1 cellular context compared by ENCODE assay signal in the genomic region with DNA sequence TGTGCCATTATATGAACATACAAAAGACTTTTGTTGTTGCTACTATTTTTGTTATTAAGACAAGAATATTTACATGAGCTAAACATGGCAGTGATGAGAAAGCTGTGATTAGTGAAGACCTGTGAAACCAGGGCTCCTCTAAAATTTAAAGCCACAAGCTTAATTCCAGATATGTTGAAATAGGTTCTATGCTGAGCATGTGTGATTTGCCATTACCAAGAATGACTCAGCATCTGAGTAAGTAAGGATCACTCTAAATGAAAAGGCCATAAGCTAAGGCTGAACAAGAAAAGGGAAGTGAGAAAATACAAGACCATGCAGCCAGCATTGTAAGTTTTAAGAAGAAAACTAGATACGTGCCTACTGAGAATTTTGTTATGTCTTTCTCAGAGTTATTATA.
TF ChIP-seq lines count a peak whose summit lies in the region.

No MANE protein-coding gene starts in this region.

TF ChIP-seq in GM12878, 131 proteins besides CTCF, POLR2A, EP300 and RAD21 (continued from another document):
- TF ChIP-seq BRCA1 (IDR thresholded peaks at IDR 0.05; ENCODE audit: low read depth, low read length) (no peak), CHD4 (IDR thresholded peaks at IDR 0.05) (no peak), ZZZ3 (IDR thresholded peaks at IDR 0.05; ENCODE audit: control insufficient read depth, insufficient read length, low read depth) (no peak), DPF2 (IDR thresholded peaks at IDR 0.05) (peak; percentile 94), TBL1XR1 (IDR thresholded peaks at IDR 0.05; ENCODE audit: low read depth, low read length) (peak; percentile 56; the same call in 1 of the 2 replicates), RB1 (IDR thresholded peaks at IDR 0.05; ENCODE audit: borderline replicate concordance) (no peak), POLR2AphosphoS5 (IDR thresholded peaks at IDR 0.05; ENCODE audit: low read length) (no peak), FOXM1 (IDR thresholded peaks at IDR 0.05; ENCODE audit: low read depth, low read length) (peak; percentile 80; the same call in 1 of the 2 replicates), ATF7 (IDR thresholded peaks at IDR 0.05; ENCODE audit: low read depth) (peak; percentile 89), PAX5 (IDR thresholded peaks at IDR 0.05; ENCODE audit: borderline replicate concordance, low read depth, low read length) (peak; percentile 57; the same call in 1 of the 2 replicates), RBBP5 (conservative IDR thresholded peaks at IDR 0.05) (no peak), CREM (IDR thresholded peaks at IDR 0.05; ENCODE audit: low read depth) (peak; percentile 68), CREB1 (IDR thresholded peaks at IDR 0.05; ENCODE audit: low read depth) (peak; percentile 65; the same call in 1 of the 2 replicates), RCOR1 (conservative IDR thresholded peaks at IDR 0.05; ENCODE audit: low read depth, low read length) (peak; percentile 78; the same call in 1 of the 2 replicates), FOS (IDR thresholded peaks at IDR 0.05; ENCODE audit: borderline replicate concordance, extremely low read depth, insufficient read length) (no peak), CBX3 (IDR thresholded peaks at IDR 0.05; ENCODE audit: borderline replicate concordance, low read depth) (no peak), PAX8 (IDR thresholded peaks at IDR 0.05) (no peak), NFIC (IDR thresholded peaks at IDR 0.05; ENCODE audit: low read depth, low read length) (peak; percentile 93), PML (IDR thresholded peaks at IDR 0.05; ENCODE audit: low read length) (peak; percentile 61; the same call in 1 of the 2 replicates), GATAD2B (conservative IDR thresholded peaks at IDR 0.05; ENCODE audit: low read depth) (peak; percentile 48; the same call in 1 of the 2 replicates), IKZF2 (IDR thresholded peaks at IDR 0.05) (peak; percentile 97), GABPA (IDR thresholded peaks at IDR 0.05; ENCODE audit: low read depth) (no peak), YY1 (IDR thresholded peaks at IDR 0.05; ENCODE audit: low read depth, low read length) (peak; percentile 50; the same call in 1 of the 2 replicates), SMC3 (IDR thresholded peaks at IDR 0.05; ENCODE audit: borderline replicate concordance, low read length) (0 out of 2 replicates have a peak, but pooled peaks have one; percentile 12), SMARCA5 (IDR thresholded peaks at IDR 0.05) (no peak), CEBPB (IDR thresholded peaks at IDR 0.05; ENCODE audit: borderline replicate concordance in 1 of 2, low read depth in 2 of 2, low read length in 2 of 2) (0 out of 4 replicates have a peak, but pooled peaks of 1 of the 2 experiments have one; percentile 20), JUNB (IDR thresholded peaks at IDR 0.05) (peak; percentile 79), MTA3 (IDR thresholded peaks at IDR 0.05; ENCODE audit: borderline replicate concordance, low read length) (peak; percentile 71; the same call in 1 of the 2 replicates), RUNX3 (IDR thresholded peaks at IDR 0.05; ENCODE audit: low read length) (peak; percentile 82), ZNF274 (IDR thresholded peaks at IDR 0.05; ENCODE audit: insufficient read depth, insufficient read length) (no peak), LARP7 (IDR thresholded peaks at IDR 0.05) (no peak), POU2F2 (IDR thresholded peaks at IDR 0.05; ENCODE audit: borderline replicate concordance, low read depth, low read length) (peak; percentile 33; the same call in 1 of the 3 replicates), BACH1 (IDR thresholded peaks at IDR 0.05; ENCODE audit: borderline replicate concordance) (peak; percentile 100), HDAC6 (IDR thresholded peaks at IDR 0.05; ENCODE audit: unreplicated experiment) (no peak), NBN (IDR thresholded peaks at IDR 0.05) (peak; percentile 77), MTA2 (IDR thresholded peaks at IDR 0.05; ENCODE audit: low read depth) (peak; percentile 94), ZNF24 (IDR thresholded peaks at IDR 0.05) (peak; percentile 47), SREBF2 (IDR thresholded peaks at IDR 0.05; ENCODE audit: low read length) (no peak), EGR1 (IDR thresholded peaks at IDR 0.05; ENCODE audit: borderline replicate concordance in 1 of 2, low read depth in 2 of 2, low read length in 2 of 2) (no peak), MEF2B (IDR thresholded peaks at IDR 0.05; ENCODE audit: partially characterized antibody, poor library complexity, severe bottlenecking) (peak; percentile 75)
- TF ChIP-seq, protein P1, sequence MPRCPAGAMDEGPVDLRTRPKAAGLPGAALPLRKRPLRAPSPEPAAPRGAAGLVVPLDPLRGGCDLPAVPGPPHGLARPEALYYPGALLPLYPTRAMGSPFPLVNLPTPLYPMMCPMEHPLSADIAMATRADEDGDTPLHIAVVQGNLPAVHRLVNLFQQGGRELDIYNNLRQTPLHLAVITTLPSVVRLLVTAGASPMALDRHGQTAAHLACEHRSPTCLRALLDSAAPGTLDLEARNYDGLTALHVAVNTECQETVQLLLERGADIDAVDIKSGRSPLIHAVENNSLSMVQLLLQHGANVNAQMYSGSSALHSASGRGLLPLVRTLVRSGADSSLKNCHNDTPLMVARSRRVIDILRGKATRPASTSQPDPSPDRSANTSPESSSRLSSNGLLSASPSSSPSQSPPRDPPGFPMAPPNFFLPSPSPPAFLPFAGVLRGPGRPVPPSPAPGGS (IDR thresholded peaks at IDR 0.05; ENCODE audit: borderline replicate concordance, insufficient read depth, low read depth, low read length, poor library complexity, severe bottlenecking), result peak; percentile 71
- TF ChIP-seq, protein P2, sequence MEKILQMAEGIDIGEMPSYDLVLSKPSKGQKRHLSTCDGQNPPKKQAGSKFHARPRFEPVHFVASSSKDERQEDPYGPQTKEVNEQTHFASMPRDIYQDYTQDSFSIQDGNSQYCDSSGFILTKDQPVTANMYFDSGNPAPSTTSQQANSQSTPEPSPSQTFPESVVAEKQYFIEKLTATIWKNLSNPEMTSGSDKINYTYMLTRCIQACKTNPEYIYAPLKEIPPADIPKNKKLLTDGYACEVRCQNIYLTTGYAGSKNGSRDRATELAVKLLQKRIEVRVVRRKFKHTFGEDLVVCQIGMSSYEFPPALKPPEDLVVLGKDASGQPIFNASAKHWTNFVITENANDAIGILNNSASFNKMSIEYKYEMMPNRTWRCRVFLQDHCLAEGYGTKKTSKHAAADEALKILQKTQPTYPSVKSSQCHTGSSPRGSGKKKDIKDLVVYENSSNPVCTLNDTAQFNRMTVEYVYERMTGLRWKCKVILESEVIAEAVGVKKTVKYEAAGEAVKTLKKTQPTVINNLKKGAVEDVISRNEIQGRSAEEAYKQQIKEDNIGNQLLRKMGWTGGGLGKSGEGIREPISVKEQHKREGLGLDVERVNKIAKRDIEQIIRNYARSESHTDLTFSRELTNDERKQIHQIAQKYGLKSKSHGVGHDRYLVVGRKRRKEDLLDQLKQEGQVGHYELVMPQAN (conservative IDR thresholded peaks at IDR 0.05), result no peak
- TF ChIP-seq, protein P3, sequence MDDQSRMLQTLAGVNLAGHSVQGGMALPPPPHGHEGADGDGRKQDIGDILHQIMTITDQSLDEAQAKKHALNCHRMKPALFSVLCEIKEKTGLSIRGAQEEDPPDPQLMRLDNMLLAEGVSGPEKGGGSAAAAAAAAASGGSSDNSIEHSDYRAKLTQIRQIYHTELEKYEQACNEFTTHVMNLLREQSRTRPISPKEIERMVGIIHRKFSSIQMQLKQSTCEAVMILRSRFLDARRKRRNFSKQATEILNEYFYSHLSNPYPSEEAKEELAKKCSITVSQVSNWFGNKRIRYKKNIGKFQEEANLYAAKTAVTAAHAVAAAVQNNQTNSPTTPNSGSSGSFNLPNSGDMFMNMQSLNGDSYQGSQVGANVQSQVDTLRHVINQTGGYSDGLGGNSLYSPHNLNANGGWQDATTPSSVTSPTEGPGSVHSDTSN (IDR thresholded peaks at IDR 0.05; ENCODE audit: insufficient replicate concordance, low read depth, low read length), result no peak
- TF ChIP-seq, protein P4, sequence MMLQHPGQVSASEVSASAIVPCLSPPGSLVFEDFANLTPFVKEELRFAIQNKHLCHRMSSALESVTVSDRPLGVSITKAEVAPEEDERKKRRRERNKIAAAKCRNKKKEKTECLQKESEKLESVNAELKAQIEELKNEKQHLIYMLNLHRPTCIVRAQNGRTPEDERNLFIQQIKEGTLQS (IDR thresholded peaks at IDR 0.05; ENCODE audit: borderline replicate concordance, extremely low read depth, low read depth, low read length), result no peak
- TF ChIP-seq, protein P5, sequence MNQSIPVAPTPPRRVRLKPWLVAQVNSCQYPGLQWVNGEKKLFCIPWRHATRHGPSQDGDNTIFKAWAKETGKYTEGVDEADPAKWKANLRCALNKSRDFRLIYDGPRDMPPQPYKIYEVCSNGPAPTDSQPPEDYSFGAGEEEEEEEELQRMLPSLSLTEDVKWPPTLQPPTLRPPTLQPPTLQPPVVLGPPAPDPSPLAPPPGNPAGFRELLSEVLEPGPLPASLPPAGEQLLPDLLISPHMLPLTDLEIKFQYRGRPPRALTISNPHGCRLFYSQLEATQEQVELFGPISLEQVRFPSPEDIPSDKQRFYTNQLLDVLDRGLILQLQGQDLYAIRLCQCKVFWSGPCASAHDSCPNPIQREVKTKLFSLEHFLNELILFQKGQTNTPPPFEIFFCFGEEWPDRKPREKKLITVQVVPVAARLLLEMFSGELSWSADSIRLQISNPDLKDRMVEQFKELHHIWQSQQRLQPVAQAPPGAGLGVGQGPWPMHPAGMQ (IDR thresholded peaks at IDR 0.05; ENCODE audit: borderline replicate concordance), result no peak
- TF ChIP-seq, protein P6, sequence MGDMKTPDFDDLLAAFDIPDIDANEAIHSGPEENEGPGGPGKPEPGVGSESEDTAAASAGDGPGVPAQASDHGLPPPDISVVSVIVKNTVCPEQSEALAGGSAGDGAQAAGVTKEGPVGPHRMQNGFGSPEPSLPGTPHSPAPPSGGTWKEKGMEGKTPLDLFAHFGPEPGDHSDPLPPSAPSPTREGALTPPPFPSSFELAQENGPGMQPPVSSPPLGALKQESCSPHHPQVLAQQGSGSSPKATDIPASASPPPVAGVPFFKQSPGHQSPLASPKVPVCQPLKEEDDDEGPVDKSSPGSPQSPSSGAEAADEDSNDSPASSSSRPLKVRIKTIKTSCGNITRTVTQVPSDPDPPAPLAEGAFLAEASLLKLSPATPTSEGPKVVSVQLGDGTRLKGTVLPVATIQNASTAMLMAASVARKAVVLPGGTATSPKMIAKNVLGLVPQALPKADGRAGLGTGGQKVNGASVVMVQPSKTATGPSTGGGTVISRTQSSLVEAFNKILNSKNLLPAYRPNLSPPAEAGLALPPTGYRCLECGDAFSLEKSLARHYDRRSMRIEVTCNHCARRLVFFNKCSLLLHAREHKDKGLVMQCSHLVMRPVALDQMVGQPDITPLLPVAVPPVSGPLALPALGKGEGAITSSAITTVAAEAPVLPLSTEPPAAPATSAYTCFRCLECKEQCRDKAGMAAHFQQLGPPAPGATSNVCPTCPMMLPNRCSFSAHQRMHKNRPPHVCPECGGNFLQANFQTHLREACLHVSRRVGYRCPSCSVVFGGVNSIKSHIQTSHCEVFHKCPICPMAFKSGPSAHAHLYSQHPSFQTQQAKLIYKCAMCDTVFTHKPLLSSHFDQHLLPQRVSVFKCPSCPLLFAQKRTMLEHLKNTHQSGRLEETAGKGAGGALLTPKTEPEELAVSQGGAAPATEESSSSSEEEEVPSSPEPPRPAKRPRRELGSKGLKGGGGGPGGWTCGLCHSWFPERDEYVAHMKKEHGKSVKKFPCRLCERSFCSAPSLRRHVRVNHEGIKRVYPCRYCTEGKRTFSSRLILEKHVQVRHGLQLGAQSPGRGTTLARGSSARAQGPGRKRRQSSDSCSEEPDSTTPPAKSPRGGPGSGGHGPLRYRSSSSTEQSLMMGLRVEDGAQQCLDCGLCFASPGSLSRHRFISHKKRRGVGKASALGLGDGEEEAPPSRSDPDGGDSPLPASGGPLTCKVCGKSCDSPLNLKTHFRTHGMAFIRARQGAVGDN (IDR thresholded peaks at IDR 0.05), result peak; percentile 78; the same call in 1 of the 2 replicates
